In the genomic region with DNA sequence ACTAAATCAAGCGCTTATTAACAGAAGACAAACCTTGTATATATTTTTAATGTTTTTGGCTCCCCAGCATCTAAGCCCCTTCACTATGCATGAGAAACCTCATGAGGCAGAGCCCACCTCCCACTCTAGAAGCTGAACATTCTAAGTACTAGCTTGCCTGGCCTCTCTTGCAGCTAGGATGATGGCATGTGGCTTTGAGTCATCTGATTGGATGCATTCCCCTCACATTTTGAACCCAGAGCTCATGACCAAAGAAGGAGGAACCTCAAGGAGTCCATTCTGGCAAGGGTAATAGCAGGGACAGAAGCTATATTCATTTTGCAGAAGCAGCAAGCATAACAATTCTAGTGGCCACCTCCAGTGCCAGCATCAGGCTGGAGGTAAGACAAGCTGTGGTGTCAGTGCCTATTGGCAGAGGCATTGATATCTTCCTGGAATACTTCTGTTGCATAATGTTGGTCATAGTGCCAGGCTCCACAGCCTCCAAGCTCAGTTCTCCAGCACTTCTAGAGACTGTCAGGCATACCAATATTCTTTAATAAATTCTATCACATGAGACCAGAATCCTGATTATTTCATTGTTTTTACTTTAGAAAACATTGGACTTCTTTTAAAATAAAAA, we compare ENCODE assay signal across 18 cellular contexts. TPM values are rescaled to one million over a fixed set of nuclear protein-coding genes. Genes with fewer than 3 reads are reported as not detected.
DNase-seq lines count a peak whose midpoint lies in the region; ATAC-seq, FAIRE-seq and TF ChIP-seq lines count a peak whose summit lies in the region.
"Had no signal": no experiment of that assay in that cellular context is flagged by ENCODE, and none has a peak within 500 bp of the region (broad histone marks: within the 10 kb centered on the region; RNA-seq: fewer than 3 reads in every experiment).

No MANE protein-coding gene starts in this region.

- no peak for TF ChIP-seq EP300 in GM12878 (IDR thresholded peaks at IDR 0.05; ENCODE audit: borderline replicate concordance in 1 of 2, control insufficient read depth in 1 of 2, low read depth in 2 of 2, low read length in 2 of 2)

- peaks cover 28% of the 10 kb centered on the region for H3K4me1 Mint-ChIP-seq in activated CD4-positive, alpha-beta T cell treated with anti-CD3 and anti-CD28 coated beads, Interleukin-2, amount 10 ng/mL, durations not matched to agents 24 days and 14 days

- peaks cover 2% of the 10 kb centered on the region for H3K36me3 Mint-ChIP-seq in activated CD4-positive, alpha-beta T cell treated with anti-CD3 and anti-CD28 coated beads, Interleukin-2, amount 10 ng/mL, durations not matched to agents 24 days and 14 days (ENCODE audit: low read depth)
- H3K36me3 Mint-ChIP-seq: CD4-positive, alpha-beta memory T cell had no signal

- no peak overlapping the region for H3K4ac ChIP-seq in trophoblast cell (ENCODE audit: low read depth, low read length)

- H3K9me3 ChIP-seq in HEK293 (ENCODE audit: control insufficient read depth, insufficient read depth, low read depth, low read length) (no peaks in the 10 kb centered on the region), GM12878 (replicated peaks; ENCODE audit: control insufficient read depth, insufficient read depth, low read length) (peaks cover 11% of the 10 kb centered on the region; the same call in 2 of the 3 replicates), trophoblast cell (ENCODE audit: insufficient read depth, low read depth, low read length) (peaks cover 4% of the 10 kb centered on the region)

- H4K8ac ChIP-seq in trophoblast cell (ENCODE audit: low read depth, low read length) = no peak overlapping the region

- peaks cover 34% of the 10 kb centered on the region for H3K79me1 ChIP-seq in trophoblast cell (ENCODE audit: low read length)

- peaks cover 4% of the 10 kb centered on the region for H3K27me3 Mint-ChIP-seq in activated CD4-positive, alpha-beta T cell treated with anti-CD3 and anti-CD28 coated beads, Interleukin-2, amount 10 ng/mL, durations not matched to agents 24 days and 14 days

- no peak for TF ChIP-seq CTCF in HEK293 (tag by site-specific recombination; IDR thresholded peaks at IDR 0.05)
- no peak for TF ChIP-seq CTCF in GM12878 (IDR thresholded peaks at IDR 0.05 in 2 of 3, conservative IDR thresholded peaks at IDR 0.05 in 1 of 3; ENCODE audit: control insufficient read depth in 2 of 3, extremely low read depth in 1 of 3, insufficient read depth in 1 of 3, low read depth in 3 of 3, low read length in 3 of 3)

- H3K14ac ChIP-seq in trophoblast cell (ENCODE audit: low read length) = no peak overlapping the region

- H3K4me1 ChIP-seq in HEK293 (ENCODE audit: control insufficient read depth, insufficient read depth, low read length) = 0 out of 2 replicates have a peak, but pooled peaks cover 3% of the 10 kb centered on the region
- peaks cover 16% of the 10 kb centered on the region for H3K4me1 ChIP-seq in GM12878 (ENCODE audit: control insufficient read depth, insufficient read depth, low read length)
- peaks cover 20 to 22% of the 10 kb centered on the region in 2 experiments for H3K4me1 ChIP-seq in trophoblast cell (ENCODE audit: control insufficient read depth in 1 of 2, insufficient read depth in 2 of 2, low read length in 2 of 2)

- peak; percentile 50 for DNase-seq in activated CD4-positive, alpha-beta T cell treated with anti-CD3 and anti-CD28 coated beads, Interleukin-2, amount 10 ng/mL, durations not matched to agents 24 days and 14 days
- DNase-seq in activated CD4-positive, alpha-beta T cell treated with anti-CD3 and anti-CD28 coated beads for 4 hours = no peak
- no peak for DNase-seq in GM12878 (ENCODE audit: low read depth, low spot score)
- no peak for DNase-seq in trophoblast cell
- no peak for DNase-seq in NCI-H2196 treated with DMSO at 0.1 percent for 48 hours (lab: John Stamatoyannopoulos, UW; ENCODE audit: unreplicated experiment)
- DNase-seq in activated CD4-positive, CD25-positive, alpha-beta regulatory T cell (lab: John Stamatoyannopoulos, UW) = no peak
- no peak for DNase-seq in activated naive CD4-positive, alpha-beta T cell treated with anti-CD3 and anti-CD28 coated beads, Interleukin-2, amount 50 U/mL, for 16 hours
- DNase-seq: 8988T; ACHN; CD4-positive, alpha-beta memory T cell; DMS79; HFFc6 had no signal

- no peak overlapping the region for H3K4me3 Mint-ChIP-seq in activated CD4-positive, alpha-beta T cell treated with anti-CD3 and anti-CD28 coated beads, Interleukin-2, amount 10 ng/mL, durations not matched to agents 24 days and 14 days
- H3K4me3 Mint-ChIP-seq: CD4-positive, alpha-beta memory T cell; HFFc6 had no signal

- H3K9ac ChIP-seq in GM12878 (ENCODE audit: control insufficient read depth, insufficient read depth, low read length) = no peak overlapping the region
- H3K9ac ChIP-seq in trophoblast cell (ENCODE audit: low read length) = no peak overlapping the region

- RAD21 ChIA-PET in GM12878 (lab: Charles Lee; ENCODE audit: unreplicated experiment) = interaction anchor here (2.2 to 7.4 kb wide), 6 partner anchors 8 to 122 kb away, joined by 7 to 89 read pairs (median 30); partner anchors contain the start of gene ZC3H12C

- TF ChIP-seq RAD21 in GM12878 (IDR thresholded peaks at IDR 0.05; ENCODE audit: insufficient read depth, low read depth, low read length) = no peak

- no peak overlapping the region for H3K4me3 ChIP-seq in HEK293 (ENCODE audit: low read depth, low read length)
- H3K4me3 ChIP-seq in GM12878 = no peak overlapping the region
- H3K4me3 ChIP-seq in trophoblast cell (ENCODE audit: low read depth, low read length) = no peak overlapping the region
- H3K4me3 ChIP-seq: BLaER1 treated with 17β-estradiol and CSF1 and Interleukin-3, amounts not matched to agents 10 nM and 100 nM; HAP-1 had no signal

- no peaks in the 10 kb centered on the region for H3K79me2 ChIP-seq in GM12878 (ENCODE audit: control insufficient read depth, insufficient read depth, low read length)
- peaks cover 6% of the 10 kb centered on the region for H3K79me2 ChIP-seq in trophoblast cell (ENCODE audit: control insufficient read depth, insufficient read depth, low read length, poor library complexity)

- H3K27ac ChIP-seq in HEK293 (ENCODE audit: extremely low read depth, low read depth, low read length) (no peak overlapping the region), GM12878 (ENCODE audit: control insufficient read depth, insufficient read depth) (no peak overlapping the region), trophoblast cell (ENCODE audit: low read depth, low read length) (no peak overlapping the region)

- POLR2A ChIA-PET in HEK293 (lab: Yijun Ruan, JAX) (interaction anchor here (0.9 kb wide), 1 partner anchor 10 kb away, joined by 3 read pairs; no protein-coding TSS in a partner anchor), GM12878 (lab: Charles Lee) (interaction anchor here (0.5 to 3.6 kb wide), 10 partner anchors 9 to 107 kb away, joined by 3 to 36 read pairs (median 9); partner anchors contain the start of gene ZC3H12C)

- H4K20me1 ChIP-seq in GM12878 (ENCODE audit: control insufficient read depth, insufficient read depth) = no peaks in the 10 kb centered on the region
- H4K20me1 ChIP-seq: BLaER1 treated with 17β-estradiol and CSF1 and Interleukin-3, amounts not matched to agents 10 nM and 100 nM had no signal

- no peak overlapping the region for H3K18ac ChIP-seq in trophoblast cell (ENCODE audit: low read length)

- intact Hi-C loops in activated CD4-positive, alpha-beta T cell treated with anti-CD3 and anti-CD28 coated beads, Interleukin-2, amount 10 ng/mL, durations not matched to agents 24 days and 14 days (cut with micrococcal nuclease) = loop anchor here (1.0 to 10.0 kb wide), 3 partner anchors 11 to 1344 kb away; no protein-coding TSS in a partner anchor
- intact Hi-C loops in GM12878 (cut with micrococcal nuclease; ENCODE audit: unreplicated experiment) = loop anchor here (1.0 to 5.0 kb wide), 2 partner anchors 52 to 132 kb away; no protein-coding TSS in a partner anchor

- H4K12ac ChIP-seq in trophoblast cell (ENCODE audit: low read depth, low read length) = no peak overlapping the region

- no peak overlapping the region for H2BK12ac ChIP-seq in trophoblast cell (ENCODE audit: low read length)

- peaks cover 3% of the 10 kb centered on the region for H3K9me3 Mint-ChIP-seq in activated CD4-positive, alpha-beta T cell treated with anti-CD3 and anti-CD28 coated beads, Interleukin-2, amount 10 ng/mL, durations not matched to agents 24 days and 14 days
- H3K9me3 Mint-ChIP-seq: HFFc6 had no signal

- CTCF ChIA-PET in HEK293 (lab: Yijun Ruan, JAX) = interaction anchor here (1.1 to 1.2 kb wide), 2 partner anchors 7 to 13 kb away, joined by 3 to 4 read pairs; no protein-coding TSS in a partner anchor
- CTCF ChIA-PET in GM12878 (lab: Yijun Ruan, JAX) = interaction anchor here (0.6 to 3.0 kb wide), 12 partner anchors 9 to 122 kb away, joined by 3 to 22 read pairs (median 4); partner anchors contain the start of gene ZC3H12C

- H3K23ac ChIP-seq in trophoblast cell (ENCODE audit: low read length) = no peak overlapping the region

- no peak overlapping the region for H2BK5ac ChIP-seq in trophoblast cell (ENCODE audit: low read depth, low read length, poor library complexity)

- H3K36me3 ChIP-seq in HEK293 (ENCODE audit: control insufficient read depth in 2 of 2, insufficient read depth in 1 of 2, low read length in 2 of 2) = no peaks in the 10 kb centered on the region
- no peaks in the 10 kb centered on the region for H3K36me3 ChIP-seq in GM12878 (ENCODE audit: control insufficient read depth in 2 of 2, insufficient read depth in 2 of 2, low read length in 1 of 2)
- H3K36me3 ChIP-seq in trophoblast cell (ENCODE audit: control insufficient read depth in 1 of 2, insufficient read depth in 2 of 2, low read length in 2 of 2) = peaks cover 0 to 4% of the 10 kb centered on the region in 2 experiments
- H3K36me3 ChIP-seq: BLaER1 treated with 17β-estradiol and CSF1 and Interleukin-3, amounts not matched to agents 10 nM and 100 nM; HAP-1 had no signal

- H2AK5ac ChIP-seq in trophoblast cell (ENCODE audit: low read length) = peak overlapping the region; percentile 35

- H3K27me3 ChIP-seq in GM12878 (replicated peaks in 1 of 2; ENCODE audit: control insufficient read depth in 2 of 2, insufficient read depth in 2 of 2, low read length in 1 of 2) (no peaks in the 10 kb centered on the region), trophoblast cell (ENCODE audit: insufficient read depth, low read length) (no peaks in the 10 kb centered on the region)
- H3K27me3 ChIP-seq: BLaER1 treated with 17β-estradiol and CSF1 and Interleukin-3, amounts not matched to agents 10 nM and 100 nM had no signal

- no peak overlapping the region for H3K27ac Mint-ChIP-seq in activated CD4-positive, alpha-beta T cell treated with anti-CD3 and anti-CD28 coated beads, Interleukin-2, amount 10 ng/mL, durations not matched to agents 24 days and 14 days
- H3K27ac Mint-ChIP-seq: CD4-positive, alpha-beta memory T cell had no signal

- H2BK120ac ChIP-seq in trophoblast cell (ENCODE audit: insufficient read depth, low read length, poor library complexity) = no peak overlapping the region

- WGBS in GM12878 (ENCODE audit: insufficient coverage, insufficient replicate concordance, low lambda C conversion rate, missing lambda C conversion rate) = 92% methylated on average over 1 of the region's 1 CpG
- no CpG with 5 or more reads among the region's 1 CpG for WGBS in trophoblast cell (ENCODE audit: extremely low coverage, insufficient coverage, insufficient read length)

- ATAC-seq in GM12878 = no peak

- no peak for TF ChIP-seq POLR2A in GM12878 (IDR thresholded peaks at IDR 0.05; ENCODE audit: low read depth, low read length)

- H3K4me2 ChIP-seq in GM12878 (ENCODE audit: control insufficient read depth, insufficient read depth) (no peak overlapping the region), trophoblast cell (ENCODE audit: low read length) (no peak overlapping the region)

- H2AFZ ChIP-seq in GM12878 (ENCODE audit: control insufficient read depth, low read depth, low read length) (no peak overlapping the region), trophoblast cell (ENCODE audit: insufficient read depth, low read length, poor library complexity) (no peak overlapping the region)

- no peak for FAIRE-seq in GM12878 (lab: Jason Lieb, UNC)
- FAIRE-seq: GM12891, H1, HTR-8/SVneo had no signal

- SMC1A ChIA-PET in GM12878 (lab: Charles Lee; ENCODE audit: uncharacterized antibody, unreplicated experiment) = interaction anchor here (0.6 to 4.6 kb wide), 16 partner anchors 8 to 125 kb away, joined by 3 to 107 read pairs (median 13); partner anchors contain the start of gene ZC3H12C

- no TSS peak for BruUV-seq in GM12878 (replicated peaks; lab: Mats Ljungman, UMichigan)

- in situ Hi-C loops in GM12878 (cut with MboI) = no loop called here

- H4K91ac ChIP-seq in trophoblast cell (ENCODE audit: low read depth, low read length) = no peak overlapping the region

RNA-seq across cellular contexts. Expression of gene ZC3H12C, which starts 14.2 kb away (rescaled TPM):
- 6.7 and 7.5 TPM in 2 replicates for total RNA-seq in activated CD4-positive, alpha-beta T cell treated with anti-CD3 and anti-CD28 coated beads, Interleukin-2, amount 10 ng/mL, durations not matched to agents 24 days and 14 days
- total RNA-seq in GM12878 (2013; cell fraction: nucleolus; rRNA removed) = 85.3 and 89.4 TPM in 2 replicates
- total RNA-seq in GM12878 (2014; rRNA removed) (4.5 and 5.2 TPM in 2 replicates), GM12878 (2014; rRNA removed; fragmentation: Illumina TruSeq; extraction: Trizol) (4.3 and 4.8 TPM in 2 replicates), GM12878 (2021) (6.9 and 7.4 TPM in 2 replicates)
- polyA plus RNA-seq in GM12878 (2011; ENCODE audit: low read depth) = 2.3 TPM
- polyA plus RNA-seq in GM12878 (2011; rRNA removed) (31.0 and 33.4 TPM in 2 replicates), GM12878 (2014; fragmentation: Illumina TruSeq; extraction: Trizol) (5.0 and 6.1 TPM in 2 replicates), GM12878 (2014; fragmentation: Nextera tagmentation; extraction: Ambion mirVana) (under 1 TPM; 0.31 to 0.68 TPM), GM12878 (2014; rRNA removed) (2.7 and 3.0 TPM in 2 replicates), GM12878 (2016; fragmentation: Nextera tagmentation; extraction: Ambion mirVana) (under 1 TPM; 0.47 to 0.88 TPM)
- 16.3 and 20.0 TPM in 2 replicates for polyA plus RNA-seq in GM12878 (2011; cell fraction: cytosol; rRNA removed)
- polyA plus RNA-seq in GM12878 (2011; cell fraction: nucleus; rRNA removed) = 50.0 and 63.9 TPM in 2 replicates
- polyA plus RNA-seq in GM12878 (2012) = 3.6 and 6.9 TPM in 2 replicates
- polyA minus RNA-seq in GM12878 (2011; rRNA and poly(A)+ RNA removed) = 48.1 and 60.4 TPM in 2 replicates
- polyA minus RNA-seq in GM12878 (2011; cell fraction: cytosol; rRNA and poly(A)+ RNA removed) = 12.0 and 14.9 TPM in 2 replicates
- 34.0 and 40.4 TPM in 2 replicates for polyA minus RNA-seq in GM12878 (2011; cell fraction: nucleus; rRNA and poly(A)+ RNA removed)
- 8.1 and 8.4 TPM in 2 replicates for polyA plus RNA-seq in trophoblast cell (2013)
- polyA plus RNA-seq: CD4-positive, alpha-beta memory T cell had no signal
